8 cellular contexts compared by ENCODE assay signal in genomic region chr17:7582401-7583252, GRCh38. TPM values are rescaled to one million over a fixed set of nuclear protein-coding genes. Genes with fewer than 3 reads are reported as not detected.
DNase-seq lines count a peak whose midpoint lies in the region; ATAC-seq and TF ChIP-seq lines count a peak whose summit lies in the region.

No MANE protein-coding gene starts in this region.

- peaks cover 9% of the 10 kb centered on the region for H3K79me1 ChIP-seq in mesendoderm (ENCODE audit: low read length)

- ATAC-seq in body of pancreas (no peak), GM21367 (IDR thresholded peaks at IDR 0.05; ENCODE audit: unreplicated experiment) (no peak), GM19452 (IDR thresholded peaks at IDR 0.05; ENCODE audit: unreplicated experiment) (no peak)

- no peak for TF ChIP-seq POLR2A in body of pancreas (IDR thresholded peaks at IDR 0.05)
- no peak for TF ChIP-seq POLR2A in uterus (IDR thresholded peaks at IDR 0.05)

- peak overlapping the region; percentile 34 for H3K18ac ChIP-seq in mesendoderm (ENCODE audit: low read length)

- H3K9ac ChIP-seq in mesendoderm (ENCODE audit: low read length): peak overlapping the region; percentile 91

- peaks cover 18% of the 10 kb centered on the region for H3K36me3 ChIP-seq in cardiac muscle cell
- peaks cover 7 to 9% of the 10 kb centered on the region in 2 donors for H3K36me3 ChIP-seq in body of pancreas (replicated peaks in 1 of 2; ENCODE audit: insufficient read depth in 1 of 2, low read depth in 2 of 2)
- peaks cover 8% of the 10 kb centered on the region for H3K36me3 ChIP-seq in mesendoderm (ENCODE audit: control insufficient read depth, insufficient read depth, low read length)
- H3K36me3 ChIP-seq in uterus: no peaks in the 10 kb centered on the region

- intact Hi-C loops in cardiac septum (cut with DNase I): loop anchor here (2.0 kb wide), 2 partner anchors 32 to 104 kb away; partner anchors contain the start of genes FXR2 and TP53
- intact Hi-C loops in body of pancreas (cut with DNase I): no loop called here
- intact Hi-C loops in uterus (cut with DNase I; ENCODE audit: low total_unique reads): loop anchor here (10.0 kb wide), 1 partner anchor 228 kb away; the partner anchor contains the start of genes KCTD11 and TMEM95

- H2AK5ac ChIP-seq in mesendoderm (ENCODE audit: low read length): peak overlapping the region; percentile 96

- peak overlapping the region; percentile 97 for H3K27ac ChIP-seq in cardiac muscle cell
- peak overlapping the region; percentile 84 to 96 (median 94) for H3K27ac ChIP-seq in body of pancreas
- H3K27ac ChIP-seq in mesendoderm (ENCODE audit: low read depth, low read length): peak overlapping the region; percentile 61
- H3K27ac ChIP-seq in uterus: peak overlapping the region; percentile 96

- H3K23ac ChIP-seq in mesendoderm (ENCODE audit: low read length): peak overlapping the region; percentile 89

- peak overlapping the region; percentile 39 for H4K5ac ChIP-seq in mesendoderm (ENCODE audit: low read length)

- peak overlapping the region; percentile 100 for H3K56ac ChIP-seq in mesendoderm (ENCODE audit: low read length)

- peak overlapping the region; percentile 87 for H2BK5ac ChIP-seq in mesendoderm (ENCODE audit: low read length)

- H3K4me3 ChIP-seq in cardiac muscle cell (no peak overlapping the region), body of pancreas (no peak overlapping the region), mesendoderm (ENCODE audit: low read length) (no peak overlapping the region), uterus (peak overlapping the region; percentile 64 to 66)

- H3K4me1 ChIP-seq in cardiac muscle cell (ENCODE audit: low read depth): peaks cover 16% of the 10 kb centered on the region
- H3K4me1 ChIP-seq in body of pancreas: peaks cover 49% of the 10 kb centered on the region
- H3K4me1 ChIP-seq in mesendoderm (ENCODE audit: control insufficient read depth, low read depth, low read length): peaks cover 7% of the 10 kb centered on the region
- H3K4me1 ChIP-seq in uterus: peaks cover 7% of the 10 kb centered on the region in 2 donors

- H3K27me3 ChIP-seq in cardiac muscle cell: no peaks in the 10 kb centered on the region
- H3K27me3 ChIP-seq in body of pancreas: no peaks in the 10 kb centered on the region
- no peaks in the 10 kb centered on the region for H3K27me3 ChIP-seq in mesendoderm (ENCODE audit: insufficient read depth, low read length, poor library complexity)
- no peaks in the 10 kb centered on the region for H3K27me3 ChIP-seq in uterus

- H3K9me3 ChIP-seq in cardiac muscle cell (ENCODE audit: low read depth): no peaks in the 10 kb centered on the region
- H3K9me3 ChIP-seq in body of pancreas: no peaks in the 10 kb centered on the region
- H3K9me3 ChIP-seq in uterus: no peaks in the 10 kb centered on the region

- H3K4me2 ChIP-seq in mesendoderm (ENCODE audit: low read length): peak overlapping the region; percentile 20

- peaks cover 4% of the 10 kb centered on the region for H3K79me2 ChIP-seq in mesendoderm (ENCODE audit: control insufficient read depth, insufficient read depth, low read length)

- H2BK120ac ChIP-seq in mesendoderm (ENCODE audit: low read depth, low read length): no peak overlapping the region

- WGBS in body of pancreas, 2 donors: 45 to 79% methylated on average over 4 to 33 of the region's 36 CpGs
- WGBS in mesendoderm (ENCODE audit: extremely low coverage, insufficient coverage, low lambda C conversion rate): no CpG with 5 or more reads among the region's 36 CpGs

- H2BK15ac ChIP-seq in mesendoderm (replicated peaks; ENCODE audit: low read depth): no peak overlapping the region

- DNase-seq in cardiac muscle cell (ENCODE audit: low read depth in 1 of 2, low spot score in 1 of 2): no peak
- DNase-seq in cardiac septum (ENCODE audit: low spot score): no peak
- DNase-seq in body of pancreas: peak in 2 of 4 donors; percentile 15 to 36
- DNase-seq in mesendoderm: no peak
- DNase-seq in uterus: peak in 1 of 2 donors; percentile 49
- no peak for DNase-seq in cerebellar nuclear complex (lab: John Stamatoyannopoulos, UW)

- TF ChIP-seq CTCF in cardiac muscle cell (IDR thresholded peaks at IDR 0.05; ENCODE audit: low read depth, low read length) (no peak), body of pancreas (IDR thresholded peaks at IDR 0.05) (no peak), uterus (IDR thresholded peaks at IDR 0.05) (no peak)

- H4K8ac ChIP-seq in mesendoderm (ENCODE audit: low read depth, low read length): peak overlapping the region; percentile 65

- H3K4ac ChIP-seq in mesendoderm (ENCODE audit: low read depth, low read length): peak overlapping the region; percentile 76

RNA-seq across cellular contexts. Expression of gene MPDU1, which starts 1.0 kb away (rescaled TPM):
- total RNA-seq in cardiac muscle cell: 90.9 and 128 TPM in 2 replicates
- 63.6 and 86.9 TPM in 2 replicates for polyA plus RNA-seq in cardiac muscle cell
- 22.4 TPM for total RNA-seq in cardiac septum
- total RNA-seq in body of pancreas: 10 to 100 TPM; 27.0 to 37.6 TPM
- 101 TPM for polyA plus RNA-seq in mesendoderm (2013, experiment 1 of 2)
- polyA plus RNA-seq in mesendoderm (2013, experiment 2 of 2): 96.5 TPM
- 10 to 100 TPM in 3 of 4 donors, 1 to 10 TPM in 1; 2.6 to 63.6 (median 35.0) TPM for total RNA-seq in uterus

RNA-seq across cellular contexts. Expression of gene CD68, which starts 3.2 kb away (rescaled TPM):
- total RNA-seq in cardiac muscle cell (0.35 and 0.39 TPM in 2 replicates), cardiac septum (11.4 TPM), body of pancreas (10 to 100 TPM in 1 of 2 donors, 1 to 10 TPM in 1; 4.3 to 14.8 TPM), uterus (10 to 100 TPM in 1 of 4 donors, 1 to 10 TPM in 3; 4.4 to 15.9 (median 7.5) TPM)
- polyA plus RNA-seq in cardiac muscle cell: 0.23 TPM in 1 of 2 replicates, not detected in the other
- polyA plus RNA-seq in mesendoderm (2013, experiment 1 of 2): 0.44 TPM
- polyA plus RNA-seq in mesendoderm (2013, experiment 2 of 2): 0.42 TPM

RNA-seq across cellular contexts. Expression of gene SOX15, which starts 7.3 kb away (rescaled TPM):
- total RNA-seq in cardiac muscle cell: 5.4 and 6.5 TPM in 2 replicates
- polyA plus RNA-seq in cardiac muscle cell: 5.3 and 5.9 TPM in 2 replicates
- total RNA-seq in cardiac septum: 1.1 TPM
- not detected for total RNA-seq in body of pancreas
- polyA plus RNA-seq in mesendoderm (2013, experiment 1 of 2): 18.2 TPM
- 18.4 TPM for polyA plus RNA-seq in mesendoderm (2013, experiment 2 of 2)
- 1 to 10 TPM in 3 of 4 donors, not detected in 1; 1.0 to 7.3 (median 1.1) TPM for total RNA-seq in uterus

RNA-seq across cellular contexts. Expression of gene SENP3, which starts 20.9 kb away (rescaled TPM):
- total RNA-seq in cardiac muscle cell (71.5 and 78.9 TPM in 2 replicates), cardiac septum (33.8 TPM), body of pancreas (10 to 100 TPM; 25.7 to 28.0 TPM), uterus (100 to 1,000 TPM in 1 of 4 donors, 10 to 100 TPM in 3; 45.9 to 106 (median 59.5) TPM)
- 43.4 and 45.0 TPM in 2 replicates for polyA plus RNA-seq in cardiac muscle cell
- polyA plus RNA-seq in mesendoderm (2013, experiment 1 of 2): 59.2 TPM
- polyA plus RNA-seq in mesendoderm (2013, experiment 2 of 2): 55.7 TPM

RNA-seq across cellular contexts. Expression of gene TNFSF13, which starts 24.1 kb away (rescaled TPM):
- total RNA-seq in cardiac muscle cell (3.1 and 7.4 TPM in 2 replicates), cardiac septum (4.9 TPM), body of pancreas (10 to 100 TPM; 11.9 to 18.8 TPM), uterus (10 to 100 TPM in 3 of 4 donors, 1 to 10 TPM in 1; 6.8 to 56.9 (median 25.8) TPM)
- 2.5 and 3.9 TPM in 2 replicates for polyA plus RNA-seq in cardiac muscle cell
- 1.1 TPM for polyA plus RNA-seq in mesendoderm (2013, experiment 1 of 2)
- polyA plus RNA-seq in mesendoderm (2013, experiment 2 of 2): 0.92 TPM

Comparison
In these comparisons a context has a peak if more than half of its experiments do, and no peak if none do; other contexts are left out.
1. H3K4me3 ChIP-seq: peak in uterus (2 of 2); none in cardiac muscle cell (single experiment), body of pancreas (0 of 2) and mesendoderm (single experiment).
2. Peak in every context shown above with its lines, with median percentiles within 50 percentile points of each other: H3K27ac ChIP-seq.